ENCODE assay signal across 15 cellular contexts in the genomic region with DNA sequence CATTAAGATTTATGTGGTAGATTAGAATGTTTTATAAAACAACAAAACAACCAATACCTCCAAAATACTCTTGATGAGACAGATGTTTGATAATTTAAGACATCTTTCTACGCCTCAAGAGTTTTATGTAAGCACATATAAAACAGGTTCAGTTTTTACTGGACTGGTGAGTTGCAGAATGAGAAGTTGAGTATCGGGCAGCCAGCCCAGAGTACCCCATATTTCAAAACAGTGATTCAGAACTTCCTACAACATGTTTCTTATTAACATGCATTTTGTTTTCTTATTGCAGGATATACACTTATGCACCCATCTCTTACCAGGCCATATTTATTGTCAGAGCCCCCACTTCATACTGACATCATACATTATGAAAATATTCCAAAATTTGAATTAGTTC.
A peak's percentile ranks its signal among the peaks of the same experiment; 100 is the strongest.
DNase-seq lines count a peak whose midpoint lies in the region; ATAC-seq and TF ChIP-seq lines count a peak whose summit lies in the region.
"Had no signal": no experiment of that assay in that cellular context is flagged by ENCODE, and none has a peak within 500 bp of the region (broad histone marks: within the 10 kb centered on the region; RNA-seq: fewer than 3 reads in every experiment).

No MANE protein-coding gene starts in this region.

- H3K27me3 ChIP-seq in GM23248 (replicated peaks; ENCODE audit: insufficient read depth), result no peaks in the 10 kb centered on the region
- H3K27me3 ChIP-seq: BLaER1 treated with 17β-estradiol and CSF1 and Interleukin-3, amounts not matched to agents 10 nM and 100 nM had no signal

- H3K36me3 Mint-ChIP-seq in activated T-cell treated with anti-CD3 and anti-CD28 coated beads, Interleukin-2, amount 50 U/mL, for 4 hours (ENCODE audit: insufficient read depth), result no peaks in the 10 kb centered on the region

- in situ Hi-C loops in GM23248 (cut with MboI), result loop anchor here (25.0 kb wide), 1 partner anchor 391 kb away; no protein-coding TSS in a partner anchor

- H3K9ac ChIP-seq in GM23248, result no peak overlapping the region
- H3K9ac ChIP-seq: BLaER1 treated with 17β-estradiol and CSF1 and Interleukin-3, amounts not matched to agents 10 nM and 100 nM had no signal

- no peak overlapping the region for H3K4me2 ChIP-seq in GM23248 (ENCODE audit: unreplicated experiment)
- H3K4me2 ChIP-seq: BLaER1 treated with 17β-estradiol and CSF1 and Interleukin-3, amounts not matched to agents 10 nM and 100 nM had no signal

- no peaks in the 10 kb centered on the region for H3K79me2 ChIP-seq in GM23248 (ENCODE audit: insufficient read depth)

- H3K9me3 Mint-ChIP-seq in activated T-cell treated with anti-CD3 and anti-CD28 coated beads, Interleukin-2, amount 50 U/mL, for 4 hours, result no peaks in the 10 kb centered on the region
- H3K9me3 Mint-ChIP-seq: CD8-positive, alpha-beta T cell had no signal

- ATAC-seq in activated T-cell treated with anti-CD3 and anti-CD28 coated beads, Interleukin-2, amount 50 U/mL, for 4 hours, result no peak
- ATAC-seq: CD8-positive, alpha-beta T cell; GM12878 had no signal

- H3K4me3 ChIP-seq in GM23248, result no peak overlapping the region
- no peak overlapping the region for H3K4me3 ChIP-seq in fibroblast of mammary gland (ENCODE audit: control insufficient read depth, low read depth, low read length)
- no peak overlapping the region for H3K4me3 ChIP-seq in foreskin fibroblast (ENCODE audit: low read depth in 1 of 2, low read length in 2 of 2)
- H3K4me3 ChIP-seq: BLaER1 treated with 17β-estradiol and CSF1 and Interleukin-3, amounts not matched to agents 10 nM and 100 nM; GM12878; HAP-1 had no signal

- H3K4me1 ChIP-seq in GM23248 (ENCODE audit: insufficient read depth), result peaks cover 10% of the 10 kb centered on the region
- H3K4me1 ChIP-seq: BLaER1 treated with 17β-estradiol and CSF1 and Interleukin-3, amounts not matched to agents 10 nM and 100 nM; HAP-1 had no signal

- H3K4me1 Mint-ChIP-seq in activated T-cell treated with anti-CD3 and anti-CD28 coated beads, Interleukin-2, amount 50 U/mL, for 4 hours (ENCODE audit: low read depth), result no peaks in the 10 kb centered on the region
- H3K4me1 Mint-ChIP-seq: B cell had no signal

- no peak overlapping the region for H3K4me3 Mint-ChIP-seq in activated T-cell treated with anti-CD3 and anti-CD28 coated beads, Interleukin-2, amount 50 U/mL, for 4 hours
- H3K4me3 Mint-ChIP-seq: B cell; CD8-positive, alpha-beta T cell had no signal

- peaks cover 28% of the 10 kb centered on the region for H3F3A ChIP-seq in GM23248 (ENCODE audit: insufficient read depth)

- WGBS in GM23248 (ENCODE audit: low coverage in 1 of 2, low lambda C conversion rate in 2 of 2, missing lambda C conversion rate in 2 of 2), 2 experiments, result 92 to 94% methylated on average over 2 of the region's 2 CpGs

- H3K9me2 ChIP-seq in GM23248 (ENCODE audit: insufficient read depth), result no peaks in the 10 kb centered on the region

- H3K9me3 ChIP-seq in GM23248 (ENCODE audit: low read depth), result no peaks in the 10 kb centered on the region
- H3K9me3 ChIP-seq: BLaER1 treated with 17β-estradiol and CSF1 and Interleukin-3, amounts not matched to agents 10 nM and 100 nM; HAP-1 had no signal

- TF ChIP-seq CTCF in fibroblast of mammary gland (conservative IDR thresholded peaks at IDR 0.05; ENCODE audit: control insufficient read depth, insufficient read depth, low read depth, low read length), result no peak
- no peak for TF ChIP-seq CTCF in foreskin fibroblast (IDR thresholded peaks at IDR 0.05; ENCODE audit: low read depth, low read length)

- H3K36me3 ChIP-seq in GM23248 (ENCODE audit: low read depth), result no peaks in the 10 kb centered on the region

- no peak overlapping the region for H3K27ac ChIP-seq in GM23248
- H3K27ac ChIP-seq: BLaER1 treated with 17β-estradiol and CSF1 and Interleukin-3, amounts not matched to agents 10 nM and 100 nM had no signal

- peaks cover 12% of the 10 kb centered on the region for H3K27me3 Mint-ChIP-seq in activated T-cell treated with anti-CD3 and anti-CD28 coated beads, Interleukin-2, amount 50 U/mL, for 4 hours (ENCODE audit: low read depth)

- H2AFZ ChIP-seq in GM23248, result no peak overlapping the region

- H4K20me1 ChIP-seq in GM23248 (ENCODE audit: insufficient read depth), result no peaks in the 10 kb centered on the region
- H4K20me1 ChIP-seq: BLaER1 treated with 17β-estradiol and CSF1 and Interleukin-3, amounts not matched to agents 10 nM and 100 nM had no signal

- DNase-seq in GM23248 (peak; percentile 13), fibroblast of mammary gland (ENCODE audit: low read depth) (peak; percentile 54), foreskin fibroblast (peak; percentile 5 to 56)
- no peak for DNase-seq in activated T-cell treated with anti-CD3 and anti-CD28 coated beads, Interleukin-2, amount 50 U/mL, for 4 hours
- no peak for DNase-seq in activated T-cell treated with anti-CD3 and anti-CD28 coated beads, Interleukin-2, amount 50 U/mL, for 48 hours
- DNase-seq in stimulated activated CD4-positive, alpha-beta T cell treated with anti-CD3 and anti-CD28 coated beads, Interleukin-4, amount 100 ng/mL, for 4 hours, result no peak
- DNase-seq in stimulated activated naive CD4-positive, alpha-beta T cell (lab: John Stamatoyannopoulos, UW), result no peak
- DNase-seq: ACHN; Calu3; CD8-positive, alpha-beta T cell; DMS79 treated with DMSO at 0.1 percent for 48 hours had no signal

Comparison
In these comparisons a context has a peak if more than half of its experiments do, and no peak if none do; other contexts are left out.
1. DNase-seq: peak in GM23248 (single experiment), fibroblast of mammary gland (single experiment) and foreskin fibroblast (2 of 2); none in activated T-cell treated with anti-CD3 and anti-CD28 coated beads, Interleukin-2, amount 50 U/mL, for 4 hours (single experiment), activated T-cell treated with anti-CD3 and anti-CD28 coated beads, Interleukin-2, amount 50 U/mL, for 48 hours (0 of 2), stimulated activated CD4-positive, alpha-beta T cell treated with anti-CD3 and anti-CD28 coated beads, Interleukin-4, amount 100 ng/mL, for 4 hours (0 of 2) and stimulated activated naive CD4-positive, alpha-beta T cell (0 of 6).